ENCODE assay signal across 28 cellular contexts in the genomic region with DNA sequence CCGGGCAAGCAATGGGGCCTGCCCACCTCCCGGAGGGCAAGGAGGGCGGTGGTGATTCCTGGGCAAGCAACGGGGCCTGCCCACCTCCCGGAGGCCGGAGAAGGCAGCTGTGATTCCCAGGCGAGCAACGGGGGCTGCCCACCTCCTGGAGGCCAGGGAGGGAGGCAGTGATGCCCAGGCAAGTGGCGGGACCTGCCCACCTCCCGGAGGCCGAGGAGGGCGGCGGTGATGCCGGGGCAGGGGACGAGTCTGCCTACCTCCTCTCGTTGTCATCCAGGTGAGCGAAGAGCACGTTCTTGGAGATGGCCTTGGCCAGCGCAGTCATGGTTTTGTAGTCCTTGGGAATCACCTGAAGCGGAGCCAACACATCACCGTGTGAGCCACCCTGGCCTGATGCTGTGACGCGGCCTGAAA.
"Had no signal": no experiment of that assay in that cellular context is flagged by ENCODE, and none has a peak within 500 bp of the region (broad histone marks: within the 10 kb centered on the region; RNA-seq: fewer than 3 reads in every experiment).

No MANE protein-coding gene starts in this region.

- H3K36me3 ChIP-seq: colonic mucosa, neural progenitor cell, prostate gland, right atrium auricular region, transverse colon had no signal

- H3K9me3 ChIP-seq: colonic mucosa, esophagus muscularis mucosa, gastroesophageal sphincter, heart left ventricle, prostate gland, right atrium auricular region, suprapubic skin, transverse colon had no signal

- H3K4me2 ChIP-seq: hepatocyte, neural progenitor cell had no signal

- DNase-seq: colonic mucosa; dermis blood vessel endothelial cell; effector memory CD4-positive, alpha-beta T cell; foreskin keratinocyte; heart left ventricle; left cardiac atrium; left lung; mammary epithelial cell; mesendoderm; midbrain; naive thymus-derived CD4-positive, alpha-beta T cell; small intestine; stimulated activated CD4-positive, alpha-beta T cell treated with anti-CD3 and anti-CD28 coated beads, Interleukin-12 subunit alpha, Interleukin-12 subunit beta, amount 100 ng/mL, for 4 hours; stimulated activated CD4-positive, alpha-beta T cell treated with anti-CD3 and anti-CD28 coated beads, Interleukin-1b, Interleukin-23, amount 100 ng/mL, for 48 hours; stimulated activated CD4-positive, alpha-beta T cell treated with anti-CD3 and anti-CD28 coated beads, Interleukin-4, amount 100 ng/mL, for 1 hour; stimulated activated CD8-positive, alpha-beta memory T cell treated with anti-CD3 and anti-CD28 coated beads, Interleukin-4, amount 100 ng/mL, for 48 hours; stimulated activated naive CD4-positive, alpha-beta T cell; stimulated activated naive CD8-positive, alpha-beta T cell treated with anti-CD3 and anti-CD28 coated beads, Interleukin-15, amount 100 ng/mL, for 72 hours; transverse colon had no signal

- H3K27me3 ChIP-seq: colonic mucosa, esophagus muscularis mucosa, foreskin keratinocyte, gastroesophageal sphincter, heart left ventricle, hepatocyte, left lung, neural progenitor cell, right atrium auricular region, suprapubic skin, transverse colon had no signal

- H3K4me3 ChIP-seq: colonic mucosa, esophagus muscularis mucosa, gastroesophageal sphincter, heart left ventricle, hepatocyte, left lung, neural progenitor cell, prostate gland, right atrium auricular region, suprapubic skin, transverse colon had no signal

- H3K27ac ChIP-seq: colonic mucosa, foreskin keratinocyte, heart left ventricle, hepatocyte, left lung, neural progenitor cell, parathyroid adenoma, prostate gland, right atrium auricular region, suprapubic skin, transverse colon had no signal

- H3K9ac ChIP-seq: neural progenitor cell, parathyroid adenoma had no signal

- FAIRE-seq: endothelial cell of umbilical vein, small intestine had no signal

- ATAC-seq: foreskin keratinocyte; gastroesophageal sphincter; heart left ventricle; left cardiac atrium; left lung; naive thymus-derived CD4-positive, alpha-beta T cell; stimulated activated naive CD8-positive, alpha-beta T cell treated with anti-CD3 and anti-CD28 coated beads, Interleukin-15, amount 100 ng/mL, for 72 hours had no signal

- H3K4me1 ChIP-seq: colonic mucosa, foreskin keratinocyte, left lung, neural progenitor cell, parathyroid adenoma, prostate gland, right atrium auricular region, suprapubic skin, transverse colon had no signal
